In the genomic region with DNA sequence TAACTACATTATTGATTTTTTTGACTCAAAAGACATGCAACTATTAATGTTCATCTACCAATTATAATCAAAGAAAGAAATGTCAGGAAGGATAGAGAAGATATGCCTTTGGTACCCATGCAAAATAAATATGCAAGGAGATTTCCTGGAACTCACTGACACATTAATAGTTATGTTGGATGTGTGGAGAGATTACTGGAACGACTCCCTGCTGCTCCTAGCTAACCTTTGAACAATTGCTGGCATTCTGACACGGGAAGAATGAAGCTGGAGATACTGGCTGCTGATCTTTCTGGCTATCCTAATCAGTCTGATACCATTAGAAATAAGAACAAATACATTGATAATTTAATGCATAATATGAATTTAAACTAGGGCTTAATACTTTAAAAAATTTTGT, we compare ENCODE assay signal across 19 cellular contexts.
DNase-seq lines count a peak whose midpoint lies in the region; ATAC-seq, FAIRE-seq and TF ChIP-seq lines count a peak whose summit lies in the region.
"Had no signal": no experiment of that assay in that cellular context is flagged by ENCODE, and none has a peak within 500 bp of the region (broad histone marks: within the 10 kb centered on the region; RNA-seq: fewer than 3 reads in every experiment).

No MANE protein-coding gene starts in this region.

- no peak overlapping the region for H4K8ac ChIP-seq in mesendoderm (ENCODE audit: low read depth, low read length)

- H3K4me2 ChIP-seq in endothelial cell of umbilical vein (ENCODE audit: insufficient read depth, low read length) (no peak overlapping the region), mesendoderm (ENCODE audit: low read length) (no peak overlapping the region), neural progenitor cell (no peak overlapping the region)

- H4K20me1 ChIP-seq in endothelial cell of umbilical vein (replicated peaks; ENCODE audit: control insufficient read depth, extremely low read depth, insufficient read depth, low read length) (no peaks in the 10 kb centered on the region), neural progenitor cell (ENCODE audit: low read depth) (no peaks in the 10 kb centered on the region)

- H3K4ac ChIP-seq in mesendoderm (ENCODE audit: low read depth, low read length): no peak overlapping the region

- ATAC-seq in GM19328 (IDR thresholded peaks at IDR 0.05; ENCODE audit: unreplicated experiment): no peak
- ATAC-seq in GM21529 (IDR thresholded peaks at IDR 0.05; ENCODE audit: unreplicated experiment): no peak

- intact Hi-C loops in endothelial cell of umbilical vein (cut with micrococcal nuclease): no loop called here
- intact Hi-C loops in uterus (cut with DNase I; ENCODE audit: low total_unique reads): no loop called here

- H3K9me1 ChIP-seq in endothelial cell of umbilical vein (replicated peaks; ENCODE audit: control insufficient read depth, extremely low read depth, insufficient read depth, low read length): no peaks in the 10 kb centered on the region

- no peak overlapping the region for H3K27ac Mint-ChIP-seq in neural progenitor cell
- H3K27ac Mint-ChIP-seq: CD4-positive, alpha-beta memory T cell had no signal

- no peaks in the 10 kb centered on the region for H3K36me3 Mint-ChIP-seq in neural progenitor cell
- H3K36me3 Mint-ChIP-seq: CD4-positive, alpha-beta memory T cell had no signal

- no TSS peak for BruUV-seq in endothelial cell of umbilical vein (replicated peaks; lab: Mats Ljungman, UMichigan)

- FAIRE-seq in endothelial cell of umbilical vein (lab: Jason Lieb, UNC): peak; percentile 21
- FAIRE-seq: GM12891, GM18507, H1 had no signal

- CTCF ChIA-PET in endothelial cell of umbilical vein (lab: Charles Lee): no interaction called here

- no peak overlapping the region for H2AFZ ChIP-seq in endothelial cell of umbilical vein (ENCODE audit: low read depth, low read length)
- no peak overlapping the region for H2AFZ ChIP-seq in neural progenitor cell (replicated peaks)
- H2AFZ ChIP-seq: GM23248 had no signal

- no peaks in the 10 kb centered on the region for H3K9me3 Mint-ChIP-seq in neural progenitor cell

- no peak for TF ChIP-seq CTCF in endothelial cell of umbilical vein (IDR thresholded peaks at IDR 0.05; ENCODE audit: extremely low read depth in 1 of 2, insufficient read depth in 1 of 2, low read depth in 1 of 2, low read length in 2 of 2)
- TF ChIP-seq CTCF in neural progenitor cell (IDR thresholded peaks at IDR 0.05): no peak
- TF ChIP-seq CTCF in uterus (IDR thresholded peaks at IDR 0.05): no peak

- no CpG with 5 or more reads among the region's 2 CpGs for WGBS in mesendoderm (ENCODE audit: extremely low coverage, insufficient coverage, low lambda C conversion rate)

- H3K4me3 Mint-ChIP-seq in neural progenitor cell: no peak overlapping the region
- H3K4me3 Mint-ChIP-seq: CD4-positive, alpha-beta memory T cell had no signal

- H3K9me3 ChIP-seq in endothelial cell of umbilical vein (replicated peaks; ENCODE audit: control insufficient read depth, insufficient read depth, low read length): no peaks in the 10 kb centered on the region
- no peaks in the 10 kb centered on the region for H3K9me3 ChIP-seq in neural progenitor cell (ENCODE audit: low read depth)
- H3K9me3 ChIP-seq in uterus: no peaks in the 10 kb centered on the region

- no peak for DNase-seq in endothelial cell of umbilical vein (ENCODE audit: low read depth, low spot score)
- DNase-seq in mesendoderm: peak; percentile 5
- peak; percentile 4 for DNase-seq in neural progenitor cell (ENCODE audit: low spot score)
- no peak for DNase-seq in uterus
- DNase-seq: C1 segment of cervical spinal cord; Calu3; CD4-positive, alpha-beta memory T cell; COR-L47; DMS53; DMS79 treated with DMSO at 0.1 percent for 48 hours; GF-D8; GM23248; H7; HCEC 1CT had no signal

- H3K27me3 ChIP-seq in endothelial cell of umbilical vein (ENCODE audit: control insufficient read depth in 2 of 2, insufficient read depth in 2 of 2, low read length in 2 of 2): no peaks in the 10 kb centered on the region
- H3K27me3 ChIP-seq in mesendoderm (ENCODE audit: insufficient read depth, low read length, poor library complexity): no peaks in the 10 kb centered on the region
- no peaks in the 10 kb centered on the region for H3K27me3 ChIP-seq in neural progenitor cell
- H3K27me3 ChIP-seq in uterus: peaks cover 0 to 3% of the 10 kb centered on the region in 2 donors

- no peak overlapping the region for H3K23ac ChIP-seq in mesendoderm (ENCODE audit: low read length)

- H2AK5ac ChIP-seq in mesendoderm (ENCODE audit: low read length): no peak overlapping the region

- no peak overlapping the region for H3K27ac ChIP-seq in endothelial cell of umbilical vein (ENCODE audit: insufficient read depth, low read depth, low read length)
- H3K27ac ChIP-seq in mesendoderm (ENCODE audit: low read depth, low read length): no peak overlapping the region
- no peak overlapping the region for H3K27ac ChIP-seq in neural progenitor cell
- no peak overlapping the region for H3K27ac ChIP-seq in uterus
- H3K27ac ChIP-seq: GM23248 had no signal

- no peaks in the 10 kb centered on the region for H3F3A ChIP-seq in neural progenitor cell (ENCODE audit: low read depth)

- no peak overlapping the region for H3K9ac ChIP-seq in endothelial cell of umbilical vein (replicated peaks; ENCODE audit: extremely low read depth, insufficient read depth, low read length)
- no peak overlapping the region for H3K9ac ChIP-seq in mesendoderm (ENCODE audit: low read length)
- no peak overlapping the region for H3K9ac ChIP-seq in neural progenitor cell
- H3K9ac ChIP-seq: GM23248 had no signal

- H3K79me2 ChIP-seq in endothelial cell of umbilical vein (ENCODE audit: control insufficient read depth, insufficient read depth, low read length): no peaks in the 10 kb centered on the region
- no peaks in the 10 kb centered on the region for H3K79me2 ChIP-seq in mesendoderm (ENCODE audit: control insufficient read depth, insufficient read depth, low read length)
- H3K79me2 ChIP-seq in neural progenitor cell (ENCODE audit: low read depth): no peaks in the 10 kb centered on the region

- H3K4me1 ChIP-seq in endothelial cell of umbilical vein (ENCODE audit: control insufficient read depth, extremely low read depth, insufficient read depth, low read length) (no peaks in the 10 kb centered on the region), mesendoderm (ENCODE audit: control insufficient read depth, low read depth, low read length) (no peaks in the 10 kb centered on the region), neural progenitor cell (no peaks in the 10 kb centered on the region), uterus (no peaks in the 10 kb centered on the region)

- dilution Hi-C loops in endothelial cell of umbilical vein (cut with MboI; ENCODE audit: extremely low pct_ligation_motif_present, low sequenced_read_pairs): no loop called here

- H2BK15ac ChIP-seq in mesendoderm (replicated peaks; ENCODE audit: low read depth): no peak overlapping the region

- H2BK120ac ChIP-seq in mesendoderm (ENCODE audit: low read depth, low read length): no peak overlapping the region

- peaks cover 4% of the 10 kb centered on the region for H3K4me1 Mint-ChIP-seq in neural progenitor cell
- H3K4me1 Mint-ChIP-seq: CD4-positive, alpha-beta memory T cell had no signal

- H3K79me1 ChIP-seq in mesendoderm (ENCODE audit: low read length): no peaks in the 10 kb centered on the region

- H3K18ac ChIP-seq in mesendoderm (ENCODE audit: low read length): no peak overlapping the region

- H3K36me3 ChIP-seq in endothelial cell of umbilical vein (ENCODE audit: control insufficient read depth in 2 of 2, extremely low read depth in 1 of 2, insufficient read depth in 2 of 2, low read length in 2 of 2): no peaks in the 10 kb centered on the region
- H3K36me3 ChIP-seq in mesendoderm (ENCODE audit: control insufficient read depth, insufficient read depth, low read length): no peaks in the 10 kb centered on the region
- H3K36me3 ChIP-seq in neural progenitor cell: no peaks in the 10 kb centered on the region
- no peaks in the 10 kb centered on the region for H3K36me3 ChIP-seq in uterus

- no peak overlapping the region for H4K5ac ChIP-seq in mesendoderm (ENCODE audit: low read length)

- no peak overlapping the region for H3K56ac ChIP-seq in mesendoderm (ENCODE audit: low read length)

- no peak overlapping the region for H2BK5ac ChIP-seq in mesendoderm (ENCODE audit: low read length)

- TF ChIP-seq POLR2A in endothelial cell of umbilical vein (IDR thresholded peaks at IDR 0.05; ENCODE audit: low read depth, low read length) (no peak), uterus (IDR thresholded peaks at IDR 0.05) (no peak)

- no peaks in the 10 kb centered on the region for H3K27me3 Mint-ChIP-seq in neural progenitor cell (ENCODE audit: insufficient read depth, low read depth)
- H3K27me3 Mint-ChIP-seq: CD4-positive, alpha-beta memory T cell had no signal

- POLR2A ChIA-PET in endothelial cell of umbilical vein (lab: Charles Lee): no interaction called here

- no peak overlapping the region for H3K4me3 ChIP-seq in endothelial cell of umbilical vein (replicated peaks in 1 of 3; ENCODE audit: insufficient read depth in 1 of 3, low read depth in 1 of 3, low read length in 3 of 3)
- H3K4me3 ChIP-seq in mesendoderm (ENCODE audit: low read length): no peak overlapping the region
- H3K4me3 ChIP-seq in neural progenitor cell: no peak overlapping the region
- H3K4me3 ChIP-seq in uterus: no peak overlapping the region
- H3K4me3 ChIP-seq: GM23248 had no signal

TF ChIP-seq in endothelial cell of umbilical vein, 7 proteins besides CTCF, POLR2A, EP300 and RAD21:
- TF ChIP-seq EZH2 (IDR thresholded peaks at IDR 0.05; ENCODE audit: borderline replicate concordance, low read depth, low read length, severe bottlenecking) (no peak), FOS (IDR thresholded peaks at IDR 0.05; ENCODE audit: borderline replicate concordance, insufficient read depth, low read length) (no peak), GATA2 (IDR thresholded peaks at IDR 0.05; ENCODE audit: insufficient read depth, insufficient read length, low read depth, low read length) (no peak), POLR2AphosphoS5 (IDR thresholded peaks at IDR 0.05; ENCODE audit: insufficient read depth, low read depth, low read length) (no peak), JUN (IDR thresholded peaks at IDR 0.05; ENCODE audit: borderline replicate concordance, insufficient read depth, insufficient read length, low read depth) (no peak), MYC (IDR thresholded peaks at IDR 0.05; ENCODE audit: low read depth, low read length) (no peak)
- TF ChIP-seq, protein P1, sequence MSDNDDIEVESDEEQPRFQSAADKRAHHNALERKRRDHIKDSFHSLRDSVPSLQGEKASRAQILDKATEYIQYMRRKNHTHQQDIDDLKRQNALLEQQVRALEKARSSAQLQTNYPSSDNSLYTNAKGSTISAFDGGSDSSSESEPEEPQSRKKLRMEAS (IDR thresholded peaks at IDR 0.05; ENCODE audit: insufficient read depth, insufficient read length): no peak

Comparison
In these comparisons a context has a peak if more than half of its experiments do, and no peak if none do; other contexts are left out.
1. DNase-seq: peak in mesendoderm (single experiment) and neural progenitor cell (single experiment); none in endothelial cell of umbilical vein (single experiment) and uterus (0 of 2).